Comparison of ENCODE assay signal across 8 cellular contexts in the genomic region with DNA sequence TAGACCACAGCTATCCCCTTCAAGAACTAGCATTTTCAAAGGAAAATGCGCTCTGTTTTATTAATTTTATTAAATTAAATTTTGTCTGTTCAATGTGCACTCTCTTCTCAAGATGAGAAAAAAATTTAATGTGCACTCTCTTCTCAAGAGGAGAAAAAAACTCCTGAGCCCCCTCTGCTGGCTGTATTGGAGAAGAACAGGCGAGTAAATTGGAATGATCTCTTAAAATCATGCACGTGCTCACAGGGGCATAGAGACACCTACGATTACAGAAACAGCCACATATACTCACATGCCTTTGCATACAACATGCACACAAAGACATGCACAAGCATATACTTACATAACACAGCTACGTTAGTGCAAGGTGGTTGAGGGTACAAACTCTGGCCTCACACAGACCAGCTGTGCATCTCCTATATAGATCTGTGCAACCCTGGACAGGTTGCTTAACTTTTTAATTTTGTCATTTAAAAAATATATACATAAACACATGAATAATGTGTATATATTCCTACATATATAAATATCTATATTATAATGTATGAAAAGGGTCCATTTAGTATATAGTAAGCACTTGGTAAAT.
DNase-seq lines count a peak whose midpoint lies in the region; ATAC-seq, FAIRE-seq and TF ChIP-seq lines count a peak whose summit lies in the region.

No MANE protein-coding gene starts in this region.

- DNase-seq in COLO668 (lab: John Stamatoyannopoulos, UW; ENCODE audit: unreplicated experiment), result peak; percentile 12
- no peak for DNase-seq in esophagus muscularis mucosa (ENCODE audit: extremely low spot score)
- DNase-seq in pancreas, result peak in 1 of 6 donors; percentile 33
- DNase-seq in NOMO-1 treated with DMSO at 0.1 percent for 48 hours (lab: John Stamatoyannopoulos, UW; ENCODE audit: unreplicated experiment), result no peak

- WGBS in esophagus muscularis mucosa, result 1% methylated on average over 5 of the region's 5 CpGs
- WGBS in pancreas, 2 donors, result 1% methylated on average over 5 of the region's 5 CpGs

- H3K9me3 ChIP-seq in esophagus muscularis mucosa (no peaks in the 10 kb centered on the region), pancreas (no peaks in the 10 kb centered on the region)

- ATAC-seq in GM18511 (IDR thresholded peaks at IDR 0.05; ENCODE audit: unreplicated experiment) (peak; percentile 87), HG03460 (IDR thresholded peaks at IDR 0.05; ENCODE audit: unreplicated experiment) (peak; percentile 61), SK-N-SH treated with all-trans-retinoic acid at 6 μM for 48 hours (peak; percentile 80), pancreas (peak in 3 of 4 donors; percentile 64 to 73 (median 70)), HG02798 (IDR thresholded peaks at IDR 0.05; ENCODE audit: poor library complexity, unreplicated experiment) (no peak)

- no peak for TF ChIP-seq EP300 in esophagus muscularis mucosa (IDR thresholded peaks at IDR 0.05)

- H3K27ac ChIP-seq in esophagus muscularis mucosa (replicated peaks in 1 of 4) (no peak overlapping the region), pancreas (no peak overlapping the region)

- TF ChIP-seq POLR2A in esophagus muscularis mucosa (IDR thresholded peaks at IDR 0.05; ENCODE audit: low read depth), result no peak

- H3K27me3 ChIP-seq in esophagus muscularis mucosa (no peaks in the 10 kb centered on the region), pancreas (peaks cover 0 to 6% (median 0%) of the 10 kb centered on the region in 4 donors)

- H3K36me3 ChIP-seq in esophagus muscularis mucosa (no peaks in the 10 kb centered on the region), pancreas (no peaks in the 10 kb centered on the region)

- peak; percentile 51 to 61 (median 59) for TF ChIP-seq CTCF in esophagus muscularis mucosa (IDR thresholded peaks at IDR 0.05)
- TF ChIP-seq CTCF in pancreas (IDR thresholded peaks at IDR 0.05), result peak; percentile 34 to 66 (median 52)

- FAIRE-seq in pancreas (lab: Jason Lieb, UNC), result peak; percentile 92

- intact Hi-C loops in esophagus muscularis mucosa (cut with DNase I), result loop anchor here (2.0 kb wide), 1 partner anchor 87 kb away; no protein-coding TSS in a partner anchor
- intact Hi-C loops in pancreas (cut with DNase I), result no loop called here

- H3K4me1 ChIP-seq in esophagus muscularis mucosa, result no peaks in the 10 kb centered on the region
- H3K4me1 ChIP-seq in pancreas, result no peaks in the 10 kb centered on the region

- no peak overlapping the region for H3K4me3 ChIP-seq in esophagus muscularis mucosa
- no peak overlapping the region for H3K4me3 ChIP-seq in pancreas

TF ChIP-seq in SK-N-SH treated with all-trans-retinoic acid at 6 μM for 48 hours, 23 proteins besides CTCF, POLR2A, EP300 and RAD21:
- TF ChIP-seq OSR1 (CRISPR knock-in tag; IDR thresholded peaks at IDR 0.05) (no peak), PATZ1 (CRISPR knock-in tag; IDR thresholded peaks at IDR 0.05; ENCODE audit: borderline replicate concordance) (no peak), ZNF70 (CRISPR knock-in tag; IDR thresholded peaks at IDR 0.05) (no peak), ZNF8 (CRISPR knock-in tag; IDR thresholded peaks at IDR 0.05) (no peak), CSDC2 (CRISPR knock-in tag; IDR thresholded peaks at IDR 0.05) (no peak), RARB (CRISPR knock-in tag; IDR thresholded peaks at IDR 0.05) (no peak), ZFP30 (CRISPR knock-in tag; IDR thresholded peaks at IDR 0.05) (no peak), ESRRG (CRISPR knock-in tag; IDR thresholded peaks at IDR 0.05) (no peak), CSRNP3 (CRISPR knock-in tag; IDR thresholded peaks at IDR 0.05) (no peak), GLIS3 (CRISPR knock-in tag; IDR thresholded peaks at IDR 0.05) (no peak), BACH2 (CRISPR knock-in tag; IDR thresholded peaks at IDR 0.05; ENCODE audit: borderline replicate concordance) (no peak), SNAI2 (CRISPR knock-in tag; IDR thresholded peaks at IDR 0.05) (no peak), ARNTL (CRISPR knock-in tag; IDR thresholded peaks at IDR 0.05; ENCODE audit: borderline replicate concordance, low read depth) (no peak), ZNF565 (CRISPR knock-in tag; conservative IDR thresholded peaks at IDR 0.05; ENCODE audit: low read depth) (no peak), TCF4 (CRISPR knock-in tag; IDR thresholded peaks at IDR 0.05; ENCODE audit: borderline replicate concordance) (no peak)
- TF ChIP-seq, protein P1, sequence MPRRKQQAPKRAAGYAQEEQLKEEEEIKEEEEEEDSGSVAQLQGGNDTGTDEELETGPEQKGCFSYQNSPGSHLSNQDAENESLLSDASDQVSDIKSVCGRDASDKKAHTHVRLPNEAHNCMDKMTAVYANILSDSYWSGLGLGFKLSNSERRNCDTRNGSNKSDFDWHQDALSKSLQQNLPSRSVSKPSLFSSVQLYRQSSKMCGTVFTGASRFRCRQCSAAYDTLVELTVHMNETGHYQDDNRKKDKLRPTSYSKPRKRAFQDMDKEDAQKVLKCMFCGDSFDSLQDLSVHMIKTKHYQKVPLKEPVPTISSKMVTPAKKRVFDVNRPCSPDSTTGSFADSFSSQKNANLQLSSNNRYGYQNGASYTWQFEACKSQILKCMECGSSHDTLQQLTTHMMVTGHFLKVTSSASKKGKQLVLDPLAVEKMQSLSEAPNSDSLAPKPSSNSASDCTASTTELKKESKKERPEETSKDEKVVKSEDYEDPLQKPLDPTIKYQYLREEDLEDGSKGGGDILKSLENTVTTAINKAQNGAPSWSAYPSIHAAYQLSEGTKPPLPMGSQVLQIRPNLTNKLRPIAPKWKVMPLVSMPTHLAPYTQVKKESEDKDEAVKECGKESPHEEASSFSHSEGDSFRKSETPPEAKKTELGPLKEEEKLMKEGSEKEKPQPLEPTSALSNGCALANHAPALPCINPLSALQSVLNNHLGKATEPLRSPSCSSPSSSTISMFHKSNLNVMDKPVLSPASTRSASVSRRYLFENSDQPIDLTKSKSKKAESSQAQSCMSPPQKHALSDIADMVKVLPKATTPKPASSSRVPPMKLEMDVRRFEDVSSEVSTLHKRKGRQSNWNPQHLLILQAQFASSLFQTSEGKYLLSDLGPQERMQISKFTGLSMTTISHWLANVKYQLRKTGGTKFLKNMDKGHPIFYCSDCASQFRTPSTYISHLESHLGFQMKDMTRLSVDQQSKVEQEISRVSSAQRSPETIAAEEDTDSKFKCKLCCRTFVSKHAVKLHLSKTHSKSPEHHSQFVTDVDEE (CRISPR knock-in tag; IDR thresholded peaks at IDR 0.05), result no peak
- TF ChIP-seq, protein P2, sequence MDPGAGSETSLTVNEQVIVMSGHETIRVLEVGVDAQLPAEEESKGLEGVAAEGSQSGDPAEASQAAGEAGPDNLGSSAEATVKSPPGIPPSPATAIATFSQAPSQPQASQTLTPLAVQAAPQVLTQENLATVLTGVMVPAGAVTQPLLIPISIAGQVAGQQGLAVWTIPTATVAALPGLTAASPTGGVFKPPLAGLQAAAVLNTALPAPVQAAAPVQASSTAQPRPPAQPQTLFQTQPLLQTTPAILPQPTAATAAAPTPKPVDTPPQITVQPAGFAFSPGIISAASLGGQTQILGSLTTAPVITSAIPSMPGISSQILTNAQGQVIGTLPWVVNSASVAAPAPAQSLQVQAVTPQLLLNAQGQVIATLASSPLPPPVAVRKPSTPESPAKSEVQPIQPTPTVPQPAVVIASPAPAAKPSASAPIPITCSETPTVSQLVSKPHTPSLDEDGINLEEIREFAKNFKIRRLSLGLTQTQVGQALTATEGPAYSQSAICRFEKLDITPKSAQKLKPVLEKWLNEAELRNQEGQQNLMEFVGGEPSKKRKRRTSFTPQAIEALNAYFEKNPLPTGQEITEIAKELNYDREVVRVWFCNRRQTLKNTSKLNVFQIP (CRISPR knock-in tag; IDR thresholded peaks at IDR 0.05; ENCODE audit: borderline replicate concordance, low read depth), result no peak
TF ChIP-seq in SK-N-SH treated with all-trans-retinoic acid at 6 μM for 48 hours: peak in this region for 0.
